In genomic region chr16:50842589-50842988, GRCh38 we compare ENCODE assay signal across 16 cellular contexts.
A peak's percentile ranks its signal among the peaks of the same experiment; 100 is the strongest.
DNase-seq lines count a peak whose midpoint lies in the region; ATAC-seq and TF ChIP-seq lines count a peak whose summit lies in the region.
"Had no signal": no experiment of that assay in that cellular context is flagged by ENCODE, and none has a peak within 500 bp of the region (broad histone marks: within the 10 kb centered on the region; RNA-seq: fewer than 3 reads in every experiment).

No MANE protein-coding gene starts in this region.

- H3K27ac ChIP-seq in CD4-positive, alpha-beta T cell (ENCODE audit: low read depth, low read length): no peak overlapping the region
- H3K27ac ChIP-seq: gastroesophageal sphincter, uterus had no signal

- H3K4me1 Mint-ChIP-seq in CD4-positive, alpha-beta T cell (ENCODE audit: low read depth): peaks cover 18% of the 10 kb centered on the region
- peaks cover 28% of the 10 kb centered on the region for H3K4me1 Mint-ChIP-seq in activated naive CD8-positive, alpha-beta T cell treated with anti-CD3 and anti-CD28 coated beads, Interleukin-2, amount 50 U/mL, for 24 hours
- H3K4me1 Mint-ChIP-seq in natural killer cell treated with Interleukin-12 subunit alpha and Interleukin-12 subunit beta and Interleukin-15 and Interleukin-18, amount 100 ng/mL, for 72 hours (ENCODE audit: low read depth in 2 of 2): peaks cover 15 to 18% of the 10 kb centered on the region in 2 donors

- H3K36me3 Mint-ChIP-seq in CD4-positive, alpha-beta T cell (ENCODE audit: low read depth): no peaks in the 10 kb centered on the region
- no peaks in the 10 kb centered on the region for H3K36me3 Mint-ChIP-seq in activated naive CD8-positive, alpha-beta T cell treated with anti-CD3 and anti-CD28 coated beads, Interleukin-2, amount 50 U/mL, for 24 hours (ENCODE audit: low read depth)
- H3K36me3 Mint-ChIP-seq in natural killer cell treated with Interleukin-12 subunit alpha and Interleukin-12 subunit beta and Interleukin-15 and Interleukin-18, amount 100 ng/mL, for 72 hours: no peaks in the 10 kb centered on the region
- H3K36me3 Mint-ChIP-seq: WTC11 had no signal

- no peaks in the 10 kb centered on the region for H3K27me3 ChIP-seq in CD4-positive, alpha-beta T cell (ENCODE audit: control insufficient read depth, insufficient read depth, low read length)
- H3K27me3 ChIP-seq: uterus had no signal

- no peaks in the 10 kb centered on the region for H3K9me3 Mint-ChIP-seq in CD4-positive, alpha-beta T cell
- no peaks in the 10 kb centered on the region for H3K9me3 Mint-ChIP-seq in activated naive CD8-positive, alpha-beta T cell treated with anti-CD3 and anti-CD28 coated beads, Interleukin-2, amount 50 U/mL, for 24 hours
- no peaks in the 10 kb centered on the region for H3K9me3 Mint-ChIP-seq in natural killer cell treated with Interleukin-12 subunit alpha and Interleukin-12 subunit beta and Interleukin-15 and Interleukin-18, amount 100 ng/mL, for 72 hours
- H3K9me3 Mint-ChIP-seq: WTC11 had no signal

- CTCF ChIA-PET in CD4-positive, alpha-beta T cell (lab: Charles Lee): no interaction called here

- DNase-seq in CD4-positive, alpha-beta T cell: no peak
- peak; percentile 5 for DNase-seq in EL
- DNase-seq in activated naive CD8-positive, alpha-beta T cell treated with anti-CD3 and anti-CD28 coated beads, Interleukin-2, amount 50 U/mL, for 24 hours: peak; percentile 14
- DNase-seq in natural killer cell treated with Interleukin-12 subunit alpha and Interleukin-12 subunit beta and Interleukin-15 and Interleukin-18, amount 100 ng/mL, for 72 hours (ENCODE audit: low spot score): no peak
- DNase-seq in superior temporal gyrus (ENCODE audit: extremely low spot score): no peak
- DNase-seq in NCI-H1417 treated with DMSO at 0.1 percent for 48 hours (lab: John Stamatoyannopoulos, UW): no peak
- DNase-seq: central memory CD4-positive, alpha-beta T cell; GF-D8; mucosa of descending colon; NCI-H1092; NCI-H226; OCI-M1; uterus had no signal

- intact Hi-C loops in CD4-positive, alpha-beta T cell (cut with DNase I, micrococcal nuclease): no loop called here

- no peak for TF ChIP-seq CTCF in CD4-positive, alpha-beta T cell (IDR thresholded peaks at IDR 0.05)

- H3K27ac Mint-ChIP-seq in CD4-positive, alpha-beta T cell: no peak overlapping the region
- H3K27ac Mint-ChIP-seq in activated naive CD8-positive, alpha-beta T cell treated with anti-CD3 and anti-CD28 coated beads, Interleukin-2, amount 50 U/mL, for 24 hours: peak overlapping the region; percentile 49
- peak overlapping the region in 1 of 2 donors; percentile 17 for H3K27ac Mint-ChIP-seq in natural killer cell treated with Interleukin-12 subunit alpha and Interleukin-12 subunit beta and Interleukin-15 and Interleukin-18, amount 100 ng/mL, for 72 hours
- H3K27ac Mint-ChIP-seq: WTC11 had no signal

- no peaks in the 10 kb centered on the region for H3K9me3 ChIP-seq in CD4-positive, alpha-beta T cell (ENCODE audit: control insufficient read depth, low read length)
- H3K9me3 ChIP-seq: gastroesophageal sphincter, mucosa of descending colon, uterus had no signal

- POLR2A ChIA-PET in CD4-positive, alpha-beta T cell (lab: Charles Lee): no interaction called here

- H3K4me3 Mint-ChIP-seq in CD4-positive, alpha-beta T cell: peak overlapping the region; percentile 11
- H3K4me3 Mint-ChIP-seq in activated naive CD8-positive, alpha-beta T cell treated with anti-CD3 and anti-CD28 coated beads, Interleukin-2, amount 50 U/mL, for 24 hours: peak overlapping the region; percentile 57
- peak overlapping the region; percentile 34 for H3K4me3 Mint-ChIP-seq in natural killer cell treated with Interleukin-12 subunit alpha and Interleukin-12 subunit beta and Interleukin-15 and Interleukin-18, amount 100 ng/mL, for 72 hours

- no peak for ATAC-seq in CD4-positive, alpha-beta T cell (ENCODE audit: poor library complexity)
- peak; percentile 64 for ATAC-seq in activated naive CD8-positive, alpha-beta T cell treated with anti-CD3 and anti-CD28 coated beads, Interleukin-2, amount 50 U/mL, for 24 hours
- ATAC-seq in natural killer cell treated with Interleukin-12 subunit alpha and Interleukin-12 subunit beta and Interleukin-15 and Interleukin-18, amount 100 ng/mL, for 72 hours: peak; percentile 63 to 71
- no peak for ATAC-seq in HG02884 (IDR thresholded peaks at IDR 0.05; ENCODE audit: unreplicated experiment)
- ATAC-seq: gastroesophageal sphincter, mucosa of descending colon had no signal

- peaks cover 4% of the 10 kb centered on the region for H3K27me3 Mint-ChIP-seq in CD4-positive, alpha-beta T cell
- peaks cover 9% of the 10 kb centered on the region for H3K27me3 Mint-ChIP-seq in activated naive CD8-positive, alpha-beta T cell treated with anti-CD3 and anti-CD28 coated beads, Interleukin-2, amount 50 U/mL, for 24 hours
- H3K27me3 Mint-ChIP-seq in natural killer cell treated with Interleukin-12 subunit alpha and Interleukin-12 subunit beta and Interleukin-15 and Interleukin-18, amount 100 ng/mL, for 72 hours: peaks cover 18 to 38% of the 10 kb centered on the region in 2 donors

Comparison
In these comparisons a context has a peak if more than half of its experiments do, and no peak if none do; other contexts are left out.
1. ATAC-seq: peak in activated naive CD8-positive, alpha-beta T cell treated with anti-CD3 and anti-CD28 coated beads, Interleukin-2, amount 50 U/mL, for 24 hours (single experiment) and natural killer cell treated with Interleukin-12 subunit alpha and Interleukin-12 subunit beta and Interleukin-15 and Interleukin-18, amount 100 ng/mL, for 72 hours (2 of 2); none in CD4-positive, alpha-beta T cell (single experiment) and HG02884 (single experiment).
2. DNase-seq: peak in EL (single experiment) and activated naive CD8-positive, alpha-beta T cell treated with anti-CD3 and anti-CD28 coated beads, Interleukin-2, amount 50 U/mL, for 24 hours (single experiment); none in CD4-positive, alpha-beta T cell (0 of 10), natural killer cell treated with Interleukin-12 subunit alpha and Interleukin-12 subunit beta and Interleukin-15 and Interleukin-18, amount 100 ng/mL, for 72 hours (single experiment), superior temporal gyrus (single experiment) and NCI-H1417 treated with DMSO at 0.1 percent for 48 hours (single experiment).
3. Peak in every context shown above with its lines, with median percentiles within 50 percentile points of each other: H3K4me3 Mint-ChIP-seq.